17 cellular contexts compared by ENCODE assay signal in the genomic region with DNA sequence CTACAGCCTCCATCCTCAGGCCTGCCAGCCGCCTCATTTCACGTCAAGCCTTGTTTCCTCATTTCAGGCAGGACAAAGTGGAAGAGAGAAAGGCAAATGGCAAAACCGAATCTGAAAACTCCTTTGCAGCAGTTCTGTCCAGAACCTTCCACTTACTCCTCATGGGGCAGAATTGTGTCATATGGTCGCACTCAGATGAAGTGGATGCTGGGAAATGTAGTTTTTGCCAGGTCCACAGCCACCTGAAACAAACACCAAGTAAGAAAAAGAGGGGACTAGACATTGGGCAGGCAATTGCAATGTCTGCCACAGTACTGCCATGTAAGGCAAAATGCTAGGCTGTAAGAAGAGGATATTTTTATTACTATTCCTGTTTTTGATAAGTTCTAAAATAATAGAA. TPM values are rescaled to one million over a fixed set of nuclear protein-coding genes. Genes with fewer than 3 reads are reported as not detected.
DNase-seq lines count a peak whose midpoint lies in the region; ATAC-seq lines count a peak whose summit lies in the region.
"Had no signal": no experiment of that assay in that cellular context is flagged by ENCODE, and none has a peak within 500 bp of the region (broad histone marks: within the 10 kb centered on the region; RNA-seq: fewer than 3 reads in every experiment).

No MANE protein-coding gene starts in this region.

- no peak overlapping the region for H2BK15ac ChIP-seq in mesenchymal stem cell (ENCODE audit: low read depth, poor library complexity, severe bottlenecking)

- peak; percentile 9 for DNase-seq in SK-MEL-5 (ENCODE audit: low read depth, low spot score)
- peak; percentile 20 for DNase-seq in iPS DF 19.7 (ENCODE audit: low read depth, low spot score)
- no peak for DNase-seq in NAMALWA (ENCODE audit: low spot score)
- no peak for DNase-seq in mesenchymal stem cell
- DNase-seq: ACHN; C1 segment of cervical spinal cord; CD8-positive, alpha-beta memory T cell; NCI-H1048; NCI-H1436; NCI-H1930; OCI-M1; Right ventricle myocardium superior had no signal

- no peak overlapping the region for H2BK120ac ChIP-seq in mesenchymal stem cell (ENCODE audit: low read depth, low read length)

- H3K79me1 ChIP-seq in mesenchymal stem cell (replicated peaks; ENCODE audit: low read length, poor library complexity, severe bottlenecking): no peaks in the 10 kb centered on the region

- in situ Hi-C loops in SK-MEL-5 (cut with HindIII; ENCODE audit: low pct_unique_long_range_greater_than_20kb, low sequenced_read_pairs): no loop called here

- H2BK12ac ChIP-seq in mesenchymal stem cell (ENCODE audit: low read length in 2 of 2): no peak overlapping the region

- H3K4me3 ChIP-seq in mesenchymal stem cell (ENCODE audit: insufficient read depth in 1 of 2, low read depth in 1 of 2, low read length in 2 of 2): no peak overlapping the region
- H3K4me3 ChIP-seq: HAP-1, SK-N-MC had no signal

- H2AK5ac ChIP-seq in mesenchymal stem cell (ENCODE audit: low read length, severe bottlenecking): no peak overlapping the region

- H3K27ac ChIP-seq in mesenchymal stem cell (ENCODE audit: low read length, poor library complexity, severe bottlenecking): no peak overlapping the region
- H3K27ac ChIP-seq: SK-N-MC had no signal

- H3K4ac ChIP-seq in mesenchymal stem cell (ENCODE audit: low read depth in 1 of 2, low read length in 2 of 2): no peak overlapping the region

- no peaks in the 10 kb centered on the region for H3K27me3 ChIP-seq in mesenchymal stem cell (ENCODE audit: control insufficient read depth in 1 of 2, insufficient read depth in 1 of 2, low read length in 2 of 2)

- peaks cover 0 to 6% of the 10 kb centered on the region in 2 experiments for H3K36me3 ChIP-seq in mesenchymal stem cell (ENCODE audit: control insufficient read depth in 1 of 2, insufficient read depth in 2 of 2, low read depth in 1 of 2, low read length in 2 of 2)
- H3K36me3 ChIP-seq: HAP-1 had no signal

- peaks cover 1% of the 10 kb centered on the region for H3K4me1 ChIP-seq in mesenchymal stem cell (ENCODE audit: control insufficient read depth, insufficient read depth, low read depth, low read length)
- H3K4me1 ChIP-seq: HAP-1 had no signal

- 81% methylated on average over 4 of the region's 4 CpGs for WGBS in mesenchymal stem cell

- H3K9ac ChIP-seq in mesenchymal stem cell (ENCODE audit: low read length): no peak overlapping the region

- ATAC-seq in GM18867 (IDR thresholded peaks at IDR 0.05; ENCODE audit: unreplicated experiment): peak; percentile 39
- ATAC-seq in HG02798 (IDR thresholded peaks at IDR 0.05; ENCODE audit: poor library complexity, unreplicated experiment): peak; percentile 49
- ATAC-seq in GM21381 (IDR thresholded peaks at IDR 0.05; ENCODE audit: unreplicated experiment): no peak

- H3K23ac ChIP-seq in mesenchymal stem cell (ENCODE audit: low read length in 2 of 2): no peak overlapping the region

- no peak overlapping the region for H3K14ac ChIP-seq in mesenchymal stem cell (ENCODE audit: low read length in 2 of 2)

- no peaks in the 10 kb centered on the region for H3K9me3 ChIP-seq in mesenchymal stem cell (ENCODE audit: control insufficient read depth, low read length)
- H3K9me3 ChIP-seq: HAP-1 had no signal

- H2AFZ ChIP-seq in mesenchymal stem cell (ENCODE audit: low read depth, low read length): no peak overlapping the region

- no peak overlapping the region for H2BK5ac ChIP-seq in mesenchymal stem cell (ENCODE audit: low read depth, low read length, poor library complexity, severe bottlenecking)

- no peak overlapping the region for H4K8ac ChIP-seq in mesenchymal stem cell (ENCODE audit: low read length)

- no peak overlapping the region for H3K18ac ChIP-seq in mesenchymal stem cell (ENCODE audit: low read depth in 1 of 2, low read length in 2 of 2)

- no peak overlapping the region for H4K91ac ChIP-seq in mesenchymal stem cell (ENCODE audit: low read length)

- no peak overlapping the region for H3K4me2 ChIP-seq in mesenchymal stem cell (ENCODE audit: low read length, poor library complexity, severe bottlenecking)

RNA-seq across cellular contexts. Expression of a gene that starts 44.9 kb away (rescaled TPM):
- 4.8 and 5.6 TPM in 2 replicates for total RNA-seq in SK-MEL-5 (2014; rRNA removed; shearing (Covaris generic))
- 5.0 and 8.0 TPM in 2 replicates for polyA plus RNA-seq in SK-MEL-5 (2015; cell fraction: cytosol; rRNA removed)
- 0.26 and 0.65 TPM in 2 replicates for polyA plus RNA-seq in SK-MEL-5 (2015; cell fraction: nucleus; rRNA removed)
- not detected for polyA plus RNA-seq in mesenchymal stem cell (2013, experiment 1 of 2)
- polyA plus RNA-seq in mesenchymal stem cell (2013, experiment 2 of 2): 0.03 TPM

Comparison
In these comparisons a context has a peak if more than half of its experiments do, and no peak if none do; other contexts are left out.
1. DNase-seq: peak in SK-MEL-5 (single experiment) and iPS DF 19.7 (single experiment); none in NAMALWA (single experiment) and mesenchymal stem cell (single experiment).